ENCODE assay signal across 22 cellular contexts in genomic region chr4:26995316-26995715, GRCh38.
DNase-seq lines count a peak whose midpoint lies in the region; ATAC-seq lines count a peak whose summit lies in the region.
"Had no signal": no experiment of that assay in that cellular context is flagged by ENCODE, and none has a peak within 500 bp of the region (broad histone marks: within the 10 kb centered on the region; RNA-seq: fewer than 3 reads in every experiment).

No MANE protein-coding gene starts in this region.

- no peaks in the 10 kb centered on the region for H3K9me3 ChIP-seq in naive thymus-derived CD4-positive, alpha-beta T cell (ENCODE audit: control insufficient read depth in 2 of 3, low read length in 3 of 3)
- no peaks in the 10 kb centered on the region for H3K9me3 ChIP-seq in GM23248 (ENCODE audit: low read depth)

- no peaks in the 10 kb centered on the region for H3K79me2 ChIP-seq in GM23248 (ENCODE audit: insufficient read depth)

- H3K4me2 ChIP-seq in GM23248 (ENCODE audit: unreplicated experiment), result no peak overlapping the region

- intact Hi-C loops in activated naive CD4-positive, alpha-beta T cell treated with anti-CD3 and anti-CD28 coated beads for 36 hours (cut with micrococcal nuclease), result no loop called here
- intact Hi-C loops in naive thymus-derived CD4-positive, alpha-beta T cell (cut with micrococcal nuclease), result loop anchor here in 1 of 2 donors (2.0 kb wide), 1 partner anchor 17 kb away; no protein-coding TSS in a partner anchor

- ATAC-seq in naive thymus-derived CD4-positive, alpha-beta T cell, result no peak
- no peak for ATAC-seq in GM19023 (IDR thresholded peaks at IDR 0.05; ENCODE audit: unreplicated experiment)
- ATAC-seq: HCT116, PC-3 had no signal

- no peaks in the 10 kb centered on the region for H4K20me1 ChIP-seq in GM23248 (ENCODE audit: insufficient read depth)

- H2AFZ ChIP-seq in GM23248, result no peak overlapping the region

- no peaks in the 10 kb centered on the region for H3K27me3 Mint-ChIP-seq in activated naive CD4-positive, alpha-beta T cell treated with anti-CD3 and anti-CD28 coated beads for 36 hours (ENCODE audit: low read depth)
- no peaks in the 10 kb centered on the region for H3K27me3 Mint-ChIP-seq in activated naive CD4-positive, alpha-beta T cell treated with anti-CD3 and anti-CD28 coated beads, Interleukin-2, amount 10 ng/mL, durations not matched to agents 7 days and 5 days
- H3K27me3 Mint-ChIP-seq in activated naive CD8-positive, alpha-beta T cell treated with anti-CD3 and anti-CD28 coated beads for 36 hours, result no peaks in the 10 kb centered on the region
- no peaks in the 10 kb centered on the region for H3K27me3 Mint-ChIP-seq in naive thymus-derived CD4-positive, alpha-beta T cell
- H3K27me3 Mint-ChIP-seq: CD8-positive, alpha-beta memory T cell had no signal

- peaks cover 11 to 32% of the 10 kb centered on the region in 2 donors for H3K4me1 ChIP-seq in naive thymus-derived CD4-positive, alpha-beta T cell (ENCODE audit: control insufficient read depth in 2 of 2, insufficient read depth in 2 of 2, low read length in 2 of 2)
- H3K4me1 ChIP-seq in GM23248 (ENCODE audit: insufficient read depth), result peaks cover 13% of the 10 kb centered on the region

- in situ Hi-C loops in GM23248 (cut with MboI), result no loop called here

- peak overlapping the region; percentile 62 for H3K27ac Mint-ChIP-seq in activated naive CD4-positive, alpha-beta T cell treated with anti-CD3 and anti-CD28 coated beads for 36 hours
- H3K27ac Mint-ChIP-seq in activated naive CD4-positive, alpha-beta T cell treated with anti-CD3 and anti-CD28 coated beads, Interleukin-2, amount 10 ng/mL, durations not matched to agents 7 days and 5 days, result no peak overlapping the region
- H3K27ac Mint-ChIP-seq in activated naive CD8-positive, alpha-beta T cell treated with anti-CD3 and anti-CD28 coated beads for 36 hours, result peak overlapping the region; percentile 37
- H3K27ac Mint-ChIP-seq in naive thymus-derived CD4-positive, alpha-beta T cell, result peak overlapping the region in 5 of 9 donors; percentile 8 to 58 (median 44)

- POLR2A ChIA-PET in naive thymus-derived CD4-positive, alpha-beta T cell (lab: Charles Lee), result interaction anchor here (1.0 kb wide), 1 partner anchor 11 kb away, joined by 4 read pairs; no protein-coding TSS in a partner anchor

- DNase-seq in NCI-H1436 (lab: John Stamatoyannopoulos, UW) (peak; percentile 18), NCI-H1436 treated with DMSO at 0.1 percent for 48 hours (lab: John Stamatoyannopoulos, UW) (no peak), GM23248 (no peak)
- no peak for DNase-seq in activated naive CD4-positive, alpha-beta T cell treated with anti-CD3 and anti-CD28 coated beads for 36 hours
- DNase-seq in activated naive CD4-positive, alpha-beta T cell treated with anti-CD3 and anti-CD28 coated beads, Interleukin-2, amount 10 ng/mL, durations not matched to agents 7 days and 5 days, result no peak
- no peak for DNase-seq in activated naive CD8-positive, alpha-beta T cell treated with anti-CD3 and anti-CD28 coated beads for 36 hours
- no peak for DNase-seq in naive thymus-derived CD4-positive, alpha-beta T cell
- DNase-seq: C1 segment of cervical spinal cord; Calu3; CD8-positive, alpha-beta memory T cell; DMS153; GOT3; Kasumi-1; NCI-H2029; NCI-H2171; NCI-H524 treated with DMSO at 0.1 percent for 48 hours; NCI-H82; PC-3; Right ventricle myocardium superior had no signal

- no peaks in the 10 kb centered on the region for H3K27me3 ChIP-seq in naive thymus-derived CD4-positive, alpha-beta T cell (ENCODE audit: control insufficient read depth in 2 of 2, insufficient read depth in 2 of 2, low read length in 2 of 2)
- H3K27me3 ChIP-seq in GM23248 (replicated peaks; ENCODE audit: insufficient read depth), result no peaks in the 10 kb centered on the region

- CTCF ChIA-PET in activated naive CD4-positive, alpha-beta T cell treated with anti-CD3 and anti-CD28 coated beads for 36 hours (lab: Charles Lee), result no interaction called here
- CTCF ChIA-PET in activated naive CD4-positive, alpha-beta T cell treated with anti-CD3 and anti-CD28 coated beads, Interleukin-2, amount 10 ng/mL, durations not matched to agents 7 days and 5 days (lab: Charles Lee), result no interaction called here
- CTCF ChIA-PET in naive thymus-derived CD4-positive, alpha-beta T cell (lab: Charles Lee), result no interaction called here

- H3K36me3 Mint-ChIP-seq in activated naive CD4-positive, alpha-beta T cell treated with anti-CD3 and anti-CD28 coated beads for 36 hours (ENCODE audit: low read depth), result peaks cover 9% of the 10 kb centered on the region
- peaks cover 26% of the 10 kb centered on the region for H3K36me3 Mint-ChIP-seq in activated naive CD4-positive, alpha-beta T cell treated with anti-CD3 and anti-CD28 coated beads, Interleukin-2, amount 10 ng/mL, durations not matched to agents 7 days and 5 days
- peaks cover 18% of the 10 kb centered on the region for H3K36me3 Mint-ChIP-seq in activated naive CD8-positive, alpha-beta T cell treated with anti-CD3 and anti-CD28 coated beads for 36 hours
- peaks cover 0 to 19% (median 11%) of the 10 kb centered on the region in 5 donors for H3K36me3 Mint-ChIP-seq in naive thymus-derived CD4-positive, alpha-beta T cell

- 78 to 79% methylated on average over 2 of the region's 2 CpGs for WGBS in GM23248 (ENCODE audit: low coverage in 1 of 2, low lambda C conversion rate in 2 of 2, missing lambda C conversion rate in 2 of 2), 2 experiments

- H3K27ac ChIP-seq in naive thymus-derived CD4-positive, alpha-beta T cell (ENCODE audit: low read depth, low read length), result no peak overlapping the region
- no peak overlapping the region for H3K27ac ChIP-seq in GM23248
- H3K27ac ChIP-seq: 22Rv1 had no signal

- H3K36me3 ChIP-seq in naive thymus-derived CD4-positive, alpha-beta T cell (ENCODE audit: control insufficient read depth in 2 of 3, insufficient read depth in 3 of 3, low read length in 3 of 3), result no peaks in the 10 kb centered on the region
- H3K36me3 ChIP-seq in GM23248 (ENCODE audit: low read depth), result peaks cover 3% of the 10 kb centered on the region; the same call in 1 of the 2 replicates

- peaks cover 32% of the 10 kb centered on the region for H3K4me1 Mint-ChIP-seq in activated naive CD4-positive, alpha-beta T cell treated with anti-CD3 and anti-CD28 coated beads for 36 hours (ENCODE audit: low read depth)
- peaks cover 18% of the 10 kb centered on the region for H3K4me1 Mint-ChIP-seq in activated naive CD4-positive, alpha-beta T cell treated with anti-CD3 and anti-CD28 coated beads, Interleukin-2, amount 10 ng/mL, durations not matched to agents 7 days and 5 days
- H3K4me1 Mint-ChIP-seq in activated naive CD8-positive, alpha-beta T cell treated with anti-CD3 and anti-CD28 coated beads for 36 hours, result peaks cover 26% of the 10 kb centered on the region
- peaks cover 9 to 34% (median 23%) of the 10 kb centered on the region in 7 donors for H3K4me1 Mint-ChIP-seq in naive thymus-derived CD4-positive, alpha-beta T cell

- peaks cover 20% of the 10 kb centered on the region; the same call in 1 of the 2 replicates for H3F3A ChIP-seq in GM23248 (ENCODE audit: insufficient read depth)

- H3K9me2 ChIP-seq in GM23248 (ENCODE audit: insufficient read depth), result no peaks in the 10 kb centered on the region

- H3K4me3 ChIP-seq in naive thymus-derived CD4-positive, alpha-beta T cell (ENCODE audit: low read length), result no peak overlapping the region
- H3K4me3 ChIP-seq in GM23248, result no peak overlapping the region

- peak overlapping the region; percentile 7 for H3K4me3 Mint-ChIP-seq in activated naive CD4-positive, alpha-beta T cell treated with anti-CD3 and anti-CD28 coated beads for 36 hours
- no peak overlapping the region for H3K4me3 Mint-ChIP-seq in activated naive CD4-positive, alpha-beta T cell treated with anti-CD3 and anti-CD28 coated beads, Interleukin-2, amount 10 ng/mL, durations not matched to agents 7 days and 5 days
- H3K4me3 Mint-ChIP-seq in activated naive CD8-positive, alpha-beta T cell treated with anti-CD3 and anti-CD28 coated beads for 36 hours, result no peak overlapping the region
- peak overlapping the region in 4 of 10 donors; percentile 8 to 53 (median 36) for H3K4me3 Mint-ChIP-seq in naive thymus-derived CD4-positive, alpha-beta T cell
- H3K4me3 Mint-ChIP-seq: CD8-positive, alpha-beta memory T cell had no signal

- peaks cover 3% of the 10 kb centered on the region for H3K9me3 Mint-ChIP-seq in activated naive CD4-positive, alpha-beta T cell treated with anti-CD3 and anti-CD28 coated beads for 36 hours
- H3K9me3 Mint-ChIP-seq in activated naive CD4-positive, alpha-beta T cell treated with anti-CD3 and anti-CD28 coated beads, Interleukin-2, amount 10 ng/mL, durations not matched to agents 7 days and 5 days, result peaks cover 8% of the 10 kb centered on the region
- H3K9me3 Mint-ChIP-seq in activated naive CD8-positive, alpha-beta T cell treated with anti-CD3 and anti-CD28 coated beads for 36 hours, result peaks cover 7% of the 10 kb centered on the region
- H3K9me3 Mint-ChIP-seq in naive thymus-derived CD4-positive, alpha-beta T cell, result peaks cover 0 to 8% (median 0%) of the 10 kb centered on the region in 11 donors

- H3K9ac ChIP-seq in GM23248, result no peak overlapping the region
